In genomic region chr22:35191412-35191811, GRCh38 we compare ENCODE assay signal across 15 cellular contexts.
DNase-seq lines count a peak whose midpoint lies in the region; ATAC-seq and TF ChIP-seq lines count a peak whose summit lies in the region.
"Had no signal": no experiment of that assay in that cellular context is flagged by ENCODE, and none has a peak within 500 bp of the region (broad histone marks: within the 10 kb centered on the region; RNA-seq: fewer than 3 reads in every experiment).

No MANE protein-coding gene starts in this region.

- no TSS peak for BruUV-seq in Panc1 (replicated peaks; lab: Mats Ljungman, UMichigan)

- no peak overlapping the region for H3K4me3 ChIP-seq in Panc1 (ENCODE audit: low read depth in 2 of 2, low read length in 2 of 2)
- no peak overlapping the region for H3K4me3 ChIP-seq in epithelial cell of esophagus (ENCODE audit: low read length)
- no peak overlapping the region for H3K4me3 ChIP-seq in upper lobe of left lung

- in situ Hi-C loops in Panc1 (cut with HindIII; ENCODE audit: low pct_unique_long_range_greater_than_20kb, low sequenced_read_pairs): no loop called here

- H3K4me1 ChIP-seq in Panc1 (ENCODE audit: control insufficient read depth, insufficient read depth, low read length): no peaks in the 10 kb centered on the region; the same call in 1 of the 2 replicates
- H3K4me1 ChIP-seq in upper lobe of left lung: no peaks in the 10 kb centered on the region

- H3K36me3 ChIP-seq in Panc1 (ENCODE audit: control insufficient read depth, insufficient read depth, low read length): no peaks in the 10 kb centered on the region
- no peaks in the 10 kb centered on the region for H3K36me3 ChIP-seq in upper lobe of left lung

- no peak overlapping the region for H3K4me3 Mint-ChIP-seq in activated T-cell treated with anti-CD3 and anti-CD28 coated beads, Interleukin-2, amount 50 U/mL, for 4 hours
- H3K4me3 Mint-ChIP-seq: dendritic cell treated with granulocyte-macrophage colony-stimulating factor and Interleukin-4, amounts not matched to agents 40 ng/mL and 50 ng/mL, for 4 days; nephron progenitor cell; T-cell had no signal

- intact Hi-C loops in Panc1 (cut with micrococcal nuclease; ENCODE audit: unreplicated experiment): no loop called here

- CTCF ChIA-PET in Panc1 (lab: Charles Lee): no interaction called here

- H3K27me3 ChIP-seq in Panc1 (ENCODE audit: control insufficient read depth, insufficient read depth, low read length) (no peaks in the 10 kb centered on the region), upper lobe of left lung (no peaks in the 10 kb centered on the region)

- H3K27ac ChIP-seq in Panc1 (ENCODE audit: low read length) (no peak overlapping the region), upper lobe of left lung (no peak overlapping the region)

- no peaks in the 10 kb centered on the region for H3K36me3 Mint-ChIP-seq in activated T-cell treated with anti-CD3 and anti-CD28 coated beads, Interleukin-2, amount 50 U/mL, for 4 hours (ENCODE audit: insufficient read depth)
- H3K36me3 Mint-ChIP-seq: CD4-positive, CD25-positive, alpha-beta regulatory T cell; T-cell had no signal

- ATAC-seq in Panc1: peak; percentile 80
- ATAC-seq in activated T-cell treated with anti-CD3 and anti-CD28 coated beads, Interleukin-2, amount 50 U/mL, for 4 hours: no peak
- no peak for ATAC-seq in upper lobe of left lung (ENCODE audit: low FRiP score in 2 of 2)
- ATAC-seq: T-cell had no signal

- DNase-seq in GM04503 (ENCODE audit: low read depth): peak; percentile 5
- DNase-seq in Panc1 (ENCODE audit: low read depth, low spot score): no peak
- DNase-seq in epithelial cell of esophagus (ENCODE audit: low read depth): peak; percentile 16
- peak; percentile 80 for DNase-seq in myocyte (ENCODE audit: low read depth)
- DNase-seq in NCI-H2029 treated with DMSO at 0.1 percent for 48 hours (lab: John Stamatoyannopoulos, UW): no peak
- no peak for DNase-seq in NOMO-1 treated with DMSO at 0.1 percent for 48 hours (lab: John Stamatoyannopoulos, UW; ENCODE audit: unreplicated experiment)
- DNase-seq in activated T-cell treated with anti-CD3 and anti-CD28 coated beads, Interleukin-2, amount 50 U/mL, for 4 hours: no peak
- no peak for DNase-seq in upper lobe of left lung
- DNase-seq: activated CD4-positive, alpha-beta T cell treated with anti-CD3 and anti-CD28 coated beads for 1 hour; CD4-positive, CD25-positive, alpha-beta regulatory T cell; Kasumi-1; NCI-H2171; nephron progenitor cell; T-cell had no signal

- no peaks in the 10 kb centered on the region for H3K4me1 Mint-ChIP-seq in activated T-cell treated with anti-CD3 and anti-CD28 coated beads, Interleukin-2, amount 50 U/mL, for 4 hours (ENCODE audit: low read depth)
- H3K4me1 Mint-ChIP-seq: CD4-positive, CD25-positive, alpha-beta regulatory T cell; nephron progenitor cell; T-cell had no signal

- H3K9me3 ChIP-seq in Panc1 (ENCODE audit: control insufficient read depth, insufficient read depth, low read depth, low read length) (peaks cover 4% of the 10 kb centered on the region; the same call in 1 of the 2 replicates), upper lobe of left lung (peaks cover 5 to 19% (median 10%) of the 10 kb centered on the region in 4 donors)

- TF ChIP-seq CTCF in Panc1 (IDR thresholded peaks at IDR 0.05) (no peak), epithelial cell of esophagus (IDR thresholded peaks at IDR 0.05; ENCODE audit: insufficient read depth, low read depth, low read length, missing control alignments) (no peak), upper lobe of left lung (IDR thresholded peaks at IDR 0.05) (no peak)

- peaks cover 8% of the 10 kb centered on the region for H3K27me3 Mint-ChIP-seq in activated T-cell treated with anti-CD3 and anti-CD28 coated beads, Interleukin-2, amount 50 U/mL, for 4 hours (ENCODE audit: low read depth)

- POLR2A ChIA-PET in Panc1 (lab: Charles Lee): no interaction called here

- 41 to 55% methylated on average over 2 of the region's 2 CpGs for WGBS in upper lobe of left lung, 2 donors

- TF ChIP-seq POLR2A in upper lobe of left lung (IDR thresholded peaks at IDR 0.05): no peak

- peaks cover 17% of the 10 kb centered on the region for H3K9me3 Mint-ChIP-seq in activated T-cell treated with anti-CD3 and anti-CD28 coated beads, Interleukin-2, amount 50 U/mL, for 4 hours

- TF ChIP-seq EP300 in upper lobe of left lung (IDR thresholded peaks at IDR 0.05): no peak

Comparison
In these comparisons a context has a peak if more than half of its experiments do, and no peak if none do; other contexts are left out.
1. DNase-seq: peak in GM04503 (single experiment), epithelial cell of esophagus (single experiment) and myocyte (single experiment); none in Panc1 (single experiment), NCI-H2029 treated with DMSO at 0.1 percent for 48 hours (single experiment), NOMO-1 treated with DMSO at 0.1 percent for 48 hours (single experiment), activated T-cell treated with anti-CD3 and anti-CD28 coated beads, Interleukin-2, amount 50 U/mL, for 4 hours (single experiment) and upper lobe of left lung (0 of 2).